ENCODE assay signal across 7 cellular contexts in the genomic region with DNA sequence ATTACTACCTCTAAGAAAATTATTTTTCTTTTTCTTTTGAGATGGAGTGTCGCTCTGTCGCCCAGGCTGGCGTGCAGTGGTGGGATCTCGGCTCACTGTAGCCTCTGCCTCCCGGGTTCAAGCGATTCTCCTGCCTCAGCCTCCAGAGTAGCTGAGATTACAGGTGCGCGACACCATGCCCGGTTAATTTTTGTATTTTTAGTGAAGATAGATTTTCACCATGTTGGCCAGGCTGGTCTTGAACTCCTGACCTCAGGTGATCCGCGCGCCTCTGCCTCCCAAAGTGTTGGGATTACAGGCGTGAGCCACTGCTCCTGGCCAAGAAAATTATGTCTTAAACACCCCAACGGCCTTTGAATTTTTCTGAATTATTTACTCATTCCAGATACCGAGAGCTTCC. TPM values are rescaled to one million over a fixed set of nuclear protein-coding genes. Genes with fewer than 3 reads are reported as not detected.
A peak's percentile ranks its signal among the peaks of the same experiment; 100 is the strongest.
DNase-seq lines count a peak whose midpoint lies in the region; ATAC-seq and TF ChIP-seq lines count a peak whose summit lies in the region.
"Not testable (repeated sequence)": the region's sequence is repeated elsewhere in the genome, so short reads cannot be mapped to it uniquely, and the experiment has no call there.

No MANE protein-coding gene starts in this region.

- not testable (repeated sequence) for H3K27me3 Mint-ChIP-seq in activated T-helper 1 cell treated with anti-CD3 and anti-CD28 coated beads, Interleukin-12 subunit alpha, Interleukin-12 subunit beta, Interleukin-2, Interleukin-4 antibody, amounts not matched to agents 30 ng/mL and 10 ng/mL and 1 ng/mL, durations not matched to agents 14 hours and 24 hours and 36 hours (ENCODE audit: insufficient read depth); naive thymus-derived CD8-positive, alpha-beta T cell

- POLR2A ChIA-PET in HCT116 (lab: Charles Lee); SK-N-SH (lab: Yijun Ruan, JAX); naive thymus-derived CD8-positive, alpha-beta T cell (lab: Charles Lee): not testable (repeated sequence)

- H3K4me2 ChIP-seq in HCT116 (ENCODE audit: low read length): peak overlapping the region; percentile 66; the same call in 1 of the 2 replicates
- H3K4me2 ChIP-seq in SK-N-SH: peak overlapping the region; percentile 92; the same call in 1 of the 2 replicates
- peak overlapping the region; percentile 90 for H3K4me2 ChIP-seq in smooth muscle cell

- not testable (repeated sequence) for BruUV-seq in HCT116 (replicated peaks; lab: Mats Ljungman, UMichigan)

- not testable (repeated sequence) for TF ChIP-seq CTCF in HCT116 (IDR thresholded peaks at IDR 0.05 in 2 of 3, conservative IDR thresholded peaks at IDR 0.05 in 1 of 3; ENCODE audit: borderline replicate concordance in 1 of 3, insufficient read depth in 1 of 3, low read depth in 2 of 3, low read length in 2 of 3); SK-N-SH (IDR thresholded peaks at IDR 0.05); left ventricle myocardium inferior (IDR thresholded peaks at IDR 0.05; ENCODE audit: borderline replicate concordance); smooth muscle cell (IDR thresholded peaks at IDR 0.05; ENCODE audit: borderline replicate concordance, insufficient read depth, poor library complexity, severe bottlenecking)

- not testable (repeated sequence) for H3K27me3 ChIP-seq in HCT116 (ENCODE audit: insufficient read depth, low read length); SK-N-SH (ENCODE audit: insufficient read depth); left ventricle myocardium inferior (ENCODE audit: low read depth); smooth muscle cell (ENCODE audit: low read depth)

- intact Hi-C loops in HCT116 (cut with micrococcal nuclease); activated T-helper 1 cell treated with anti-CD3 and anti-CD28 coated beads, Interleukin-12 subunit alpha, Interleukin-12 subunit beta, Interleukin-2, Interleukin-4 antibody, amounts not matched to agents 30 ng/mL and 10 ng/mL and 1 ng/mL, durations not matched to agents 14 hours and 24 hours and 36 hours (cut with micrococcal nuclease); left ventricle myocardium inferior (cut with micrococcal nuclease): not testable (repeated sequence)

- not testable (repeated sequence) for TF ChIP-seq RAD21 in HCT116 (IDR thresholded peaks at IDR 0.05; ENCODE audit: low read depth); SK-N-SH (IDR thresholded peaks at IDR 0.05; ENCODE audit: low read length)

- H3K27ac Mint-ChIP-seq in activated T-helper 1 cell treated with anti-CD3 and anti-CD28 coated beads, Interleukin-12 subunit alpha, Interleukin-12 subunit beta, Interleukin-2, Interleukin-4 antibody, amounts not matched to agents 30 ng/mL and 10 ng/mL and 1 ng/mL, durations not matched to agents 14 hours and 24 hours and 36 hours: not testable (repeated sequence)
- peak overlapping the region; percentile 99 to 100 (median 99) for H3K27ac Mint-ChIP-seq in naive thymus-derived CD8-positive, alpha-beta T cell

- not testable (repeated sequence) for ATAC-seq in HCT116; naive thymus-derived CD8-positive, alpha-beta T cell

- RAD21 ChIA-PET in HCT116 (lab: Charles Lee; ENCODE audit: low non-redundant PET in 1 of 2, low total read pairs in 2 of 2, uncharacterized antibody in 2 of 2, unreplicated experiment in 2 of 2): not testable (repeated sequence)

- H3K9ac ChIP-seq in HCT116 (ENCODE audit: low read length) (peak overlapping the region; percentile 85; the same call in 1 of the 2 replicates), SK-N-SH (peak overlapping the region; percentile 87; the same call in 1 of the 2 replicates)
- not testable (repeated sequence) for H3K9ac ChIP-seq in smooth muscle cell (ENCODE audit: low read depth)

- not testable (repeated sequence) for H4K20me1 ChIP-seq in HCT116 (ENCODE audit: insufficient read depth); SK-N-SH (ENCODE audit: insufficient read depth); smooth muscle cell (ENCODE audit: low read depth)

- not testable (repeated sequence) for H3K36me3 ChIP-seq in HCT116 (ENCODE audit: control insufficient read depth in 1 of 2, insufficient read depth in 2 of 2, low read length in 2 of 2); SK-N-SH (replicated peaks in 1 of 2; ENCODE audit: control insufficient read depth in 1 of 2, insufficient read depth in 2 of 2, low read length in 1 of 2); left ventricle myocardium inferior; smooth muscle cell (ENCODE audit: low read depth)

- not testable (repeated sequence) for DNase-seq in HCT116 (ENCODE audit: low read depth, low spot score); SK-N-SH; activated T-helper 1 cell treated with anti-CD3 and anti-CD28 coated beads, Interleukin-12 subunit alpha, Interleukin-12 subunit beta, Interleukin-2, Interleukin-4 antibody, amounts not matched to agents 30 ng/mL and 10 ng/mL and 1 ng/mL, durations not matched to agents 14 hours and 24 hours and 36 hours (ENCODE audit: low spot score); caudate nucleus (lab: John Stamatoyannopoulos, UW); left ventricle myocardium inferior; naive thymus-derived CD8-positive, alpha-beta T cell; smooth muscle cell (lab: John Stamatoyannopoulos, UW; ENCODE audit: unreplicated experiment)

- CTCF ChIA-PET in HCT116 (lab: Charles Lee); SK-N-SH (lab: Yijun Ruan, JAX): not testable (repeated sequence)

- H3K36me3 Mint-ChIP-seq in activated T-helper 1 cell treated with anti-CD3 and anti-CD28 coated beads, Interleukin-12 subunit alpha, Interleukin-12 subunit beta, Interleukin-2, Interleukin-4 antibody, amounts not matched to agents 30 ng/mL and 10 ng/mL and 1 ng/mL, durations not matched to agents 14 hours and 24 hours and 36 hours (ENCODE audit: low read depth); naive thymus-derived CD8-positive, alpha-beta T cell: not testable (repeated sequence)

- not testable (repeated sequence) for H3F3A ChIP-seq in SK-N-SH (replicated peaks; ENCODE audit: insufficient read depth)
- peaks cover 23% of the 10 kb centered on the region for H3F3A ChIP-seq in smooth muscle cell (ENCODE audit: low read depth)

- TF ChIP-seq EP300 in SK-N-SH (IDR thresholded peaks at IDR 0.05; ENCODE audit: borderline replicate concordance in 1 of 2, low read depth in 1 of 2, low read length in 1 of 2): not testable (repeated sequence)

- not testable (repeated sequence) for H3K9me3 ChIP-seq in HCT116 (ENCODE audit: control insufficient read depth in 1 of 2, insufficient read depth in 1 of 2, low read depth in 1 of 2, low read length in 2 of 2); SK-N-SH; left ventricle myocardium inferior (replicated peaks); smooth muscle cell (replicated peaks; ENCODE audit: low read depth)

- peaks cover 53% of the 10 kb centered on the region for H3K4me1 Mint-ChIP-seq in activated T-helper 1 cell treated with anti-CD3 and anti-CD28 coated beads, Interleukin-12 subunit alpha, Interleukin-12 subunit beta, Interleukin-2, Interleukin-4 antibody, amounts not matched to agents 30 ng/mL and 10 ng/mL and 1 ng/mL, durations not matched to agents 14 hours and 24 hours and 36 hours (ENCODE audit: low read depth)
- peaks cover 25 to 57% (median 52%) of the 10 kb centered on the region in 4 donors for H3K4me1 Mint-ChIP-seq in naive thymus-derived CD8-positive, alpha-beta T cell

- 94% methylated on average over 15 of the region's 15 CpGs for WGBS in SK-N-SH (ENCODE audit: low lambda C conversion rate)
- 97% methylated on average over 15 of the region's 15 CpGs for WGBS in smooth muscle cell (ENCODE audit: low lambda C conversion rate)

- H3K4me3 ChIP-seq in HCT116 (replicated peaks in 1 of 2; ENCODE audit: low read depth in 1 of 2, low read length in 2 of 2) (0 out of 4 replicates have a peak overlapping the region, but pooled peaks of 1 of the 2 experiments have one; percentile 69), left ventricle myocardium inferior (peak overlapping the region; percentile 73)
- H3K4me3 ChIP-seq in SK-N-SH (ENCODE audit: low read depth in 2 of 2, low read length in 1 of 2); smooth muscle cell: not testable (repeated sequence)

- not testable (repeated sequence) for TF ChIP-seq POLR2A in HCT116 (IDR thresholded peaks at IDR 0.05; ENCODE audit: borderline replicate concordance, extremely low read depth, insufficient read depth, insufficient read length)

- not testable (repeated sequence) for H2AFZ ChIP-seq in HCT116 (ENCODE audit: low read depth, low read length, poor library complexity, severe bottlenecking); SK-N-SH (ENCODE audit: low read depth); smooth muscle cell (ENCODE audit: low read depth)

- H3K4me3 Mint-ChIP-seq in activated T-helper 1 cell treated with anti-CD3 and anti-CD28 coated beads, Interleukin-12 subunit alpha, Interleukin-12 subunit beta, Interleukin-2, Interleukin-4 antibody, amounts not matched to agents 30 ng/mL and 10 ng/mL and 1 ng/mL, durations not matched to agents 14 hours and 24 hours and 36 hours: peak overlapping the region; percentile 97
- peak overlapping the region in 8 of 10 donors; percentile 8 to 97 (median 53) for H3K4me3 Mint-ChIP-seq in naive thymus-derived CD8-positive, alpha-beta T cell

- H3K79me2 ChIP-seq in HCT116 (ENCODE audit: insufficient read depth, low read length) (peaks cover 10% of the 10 kb centered on the region), SK-N-SH (ENCODE audit: insufficient read depth) (peaks cover 13% of the 10 kb centered on the region; the same call in 1 of the 2 replicates)
- H3K79me2 ChIP-seq in smooth muscle cell (ENCODE audit: low read depth): not testable (repeated sequence)

- not testable (repeated sequence) for H3K9me2 ChIP-seq in HCT116 (ENCODE audit: insufficient read depth); SK-N-SH

- H3K9me3 Mint-ChIP-seq in activated T-helper 1 cell treated with anti-CD3 and anti-CD28 coated beads, Interleukin-12 subunit alpha, Interleukin-12 subunit beta, Interleukin-2, Interleukin-4 antibody, amounts not matched to agents 30 ng/mL and 10 ng/mL and 1 ng/mL, durations not matched to agents 14 hours and 24 hours and 36 hours; naive thymus-derived CD8-positive, alpha-beta T cell: not testable (repeated sequence)

- H3K4me1 ChIP-seq in HCT116 (ENCODE audit: control insufficient read depth in 1 of 2, insufficient read depth in 2 of 2, low read length in 2 of 2) (peaks cover 9 to 14% of the 10 kb centered on the region in 2 experiments), left ventricle myocardium inferior (peaks cover 23% of the 10 kb centered on the region)
- H3K4me1 ChIP-seq in SK-N-SH (ENCODE audit: control insufficient read depth in 1 of 2, insufficient read depth in 2 of 2, low read depth in 1 of 2, low read length in 1 of 2); smooth muscle cell (ENCODE audit: low read depth): not testable (repeated sequence)

- peak overlapping the region; percentile 81; the same call in 1 of the 2 replicates for H3K27ac ChIP-seq in HCT116 (ENCODE audit: low read depth, low read length)
- peak overlapping the region; percentile 82 to 85; a peak in 2 of 4 replicates for H3K27ac ChIP-seq in SK-N-SH (ENCODE audit: low read depth in 2 of 2, low read length in 1 of 2)
- H3K27ac ChIP-seq in caudate nucleus (ENCODE audit: low read depth, low read length): peak overlapping the region; percentile 83
- H3K27ac ChIP-seq in left ventricle myocardium inferior (replicated peaks): peak overlapping the region; percentile 94
- H3K27ac ChIP-seq in smooth muscle cell (ENCODE audit: low read depth): peak overlapping the region; percentile 76

RNA-seq across cellular contexts. Expression of a gene that starts 19.6 kb away (rescaled TPM):
- total RNA-seq in HCT116 (2021; ENCODE audit: unreplicated experiment) (4.0 TPM), left ventricle myocardium inferior (2.2 TPM), smooth muscle cell (6.4 and 9.6 TPM in 2 replicates)
- 2.7 and 3.4 TPM in 2 replicates for polyA plus RNA-seq in HCT116 (2012)
- polyA plus RNA-seq in SK-N-SH (2012; rRNA removed) (2.7 and 5.7 TPM in 2 replicates), smooth muscle cell (4.6 and 5.1 TPM in 2 replicates)
- polyA plus RNA-seq in SK-N-SH (2012; cell fraction: cytosol; rRNA removed): 4.2 and 4.3 TPM in 2 replicates
- polyA plus RNA-seq in SK-N-SH (2012; cell fraction: nucleus; rRNA removed): 5.0 and 6.6 TPM in 2 replicates
- 1.8 and 2.0 TPM in 2 replicates for total RNA-seq in activated T-helper 1 cell treated with anti-CD3 and anti-CD28 coated beads, Interleukin-12 subunit alpha, Interleukin-12 subunit beta, Interleukin-2, Interleukin-4 antibody, amounts not matched to agents 30 ng/mL and 10 ng/mL and 1 ng/mL, durations not matched to agents 14 hours and 24 hours and 36 hours
- 1 to 10 TPM; 4.4 to 5.4 TPM for total RNA-seq in naive thymus-derived CD8-positive, alpha-beta T cell
- polyA plus RNA-seq in naive thymus-derived CD8-positive, alpha-beta T cell: 1 to 10 TPM; 4.0 to 6.0 (median 5.1) TPM

RNA-seq across cellular contexts. Expression of a gene that starts 47.6 kb away (rescaled TPM):
- total RNA-seq in HCT116 (2021; ENCODE audit: unreplicated experiment): 333 TPM
- polyA plus RNA-seq in HCT116 (2012): 197 and 213 TPM in 2 replicates
- 195 and 217 TPM in 2 replicates for polyA plus RNA-seq in SK-N-SH (2012; rRNA removed)
- polyA plus RNA-seq in SK-N-SH (2012; cell fraction: cytosol; rRNA removed): 185 and 227 TPM in 2 replicates
- polyA plus RNA-seq in SK-N-SH (2012; cell fraction: nucleus; rRNA removed): 101 and 146 TPM in 2 replicates
- 499 and 501 TPM in 2 replicates for total RNA-seq in activated T-helper 1 cell treated with anti-CD3 and anti-CD28 coated beads, Interleukin-12 subunit alpha, Interleukin-12 subunit beta, Interleukin-2, Interleukin-4 antibody, amounts not matched to agents 30 ng/mL and 10 ng/mL and 1 ng/mL, durations not matched to agents 14 hours and 24 hours and 36 hours
- 70.5 TPM for total RNA-seq in left ventricle myocardium inferior
- 100 to 1,000 TPM; 155 to 168 TPM for total RNA-seq in naive thymus-derived CD8-positive, alpha-beta T cell
- 100 to 1,000 TPM; 160 to 202 (median 174) TPM for polyA plus RNA-seq in naive thymus-derived CD8-positive, alpha-beta T cell
- 112 and 119 TPM in 2 replicates for total RNA-seq in smooth muscle cell
- polyA plus RNA-seq in smooth muscle cell: 71.9 and 83.9 TPM in 2 replicates
